ENCODE assay signal across 1 cellular context in genomic region chr17:37438141-37438540, GRCh38.
TF ChIP-seq lines count a peak whose summit lies in the region.

No MANE protein-coding gene starts in this region.

TF ChIP-seq in GM23338, 12 proteins besides CTCF, POLR2A, EP300 and RAD21 (continued from another document):
- TF ChIP-seq ZNF462 (CRISPR knock-in tag; IDR thresholded peaks at IDR 0.05): no peak
- no peak for TF ChIP-seq JUNB (IDR thresholded peaks at IDR 0.05; ENCODE audit: unreplicated experiment)
- TF ChIP-seq NANOG (IDR thresholded peaks at IDR 0.05; ENCODE audit: borderline replicate concordance): no peak
- TF ChIP-seq CREB1 (CRISPR knock-in tag; IDR thresholded peaks at IDR 0.05; ENCODE audit: low read depth): no peak
